1 cellular context compared by ENCODE assay signal in genomic region chr1:206908038-206908437, GRCh38.
TF ChIP-seq lines count a peak whose summit lies in the region.

No MANE protein-coding gene starts in this region.

TF ChIP-seq in GM23338, 12 proteins besides CTCF, POLR2A, EP300 and RAD21 (continued from another document):
- TF ChIP-seq ZNF462 (CRISPR knock-in tag; IDR thresholded peaks at IDR 0.05) (no peak), NANOG (IDR thresholded peaks at IDR 0.05; ENCODE audit: borderline replicate concordance) (no peak), EZH2phosphoT487 (IDR thresholded peaks at IDR 0.05; ENCODE audit: unreplicated experiment) (no peak), ZNF114 (CRISPR knock-in tag; IDR thresholded peaks at IDR 0.05) (no peak), JUNB (IDR thresholded peaks at IDR 0.05; ENCODE audit: unreplicated experiment) (no peak)
- TF ChIP-seq, protein P1, sequence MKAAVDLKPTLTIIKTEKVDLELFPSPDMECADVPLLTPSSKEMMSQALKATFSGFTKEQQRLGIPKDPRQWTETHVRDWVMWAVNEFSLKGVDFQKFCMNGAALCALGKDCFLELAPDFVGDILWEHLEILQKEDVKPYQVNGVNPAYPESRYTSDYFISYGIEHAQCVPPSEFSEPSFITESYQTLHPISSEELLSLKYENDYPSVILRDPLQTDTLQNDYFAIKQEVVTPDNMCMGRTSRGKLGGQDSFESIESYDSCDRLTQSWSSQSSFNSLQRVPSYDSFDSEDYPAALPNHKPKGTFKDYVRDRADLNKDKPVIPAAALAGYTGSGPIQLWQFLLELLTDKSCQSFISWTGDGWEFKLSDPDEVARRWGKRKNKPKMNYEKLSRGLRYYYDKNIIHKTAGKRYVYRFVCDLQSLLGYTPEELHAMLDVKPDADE (IDR thresholded peaks at IDR 0.05), result no peak
TF ChIP-seq in GM23338: peak in this region for 0.
